Comparison of ENCODE assay signal across 8 cellular contexts in genomic region chr5:126778675-126779403, GRCh38. TPM values are rescaled to one million over a fixed set of nuclear protein-coding genes. Genes with fewer than 3 reads are reported as not detected.
DNase-seq lines count a peak whose midpoint lies in the region; ATAC-seq, FAIRE-seq and TF ChIP-seq lines count a peak whose summit lies in the region.

No MANE protein-coding gene starts in this region.

- WGBS in GM12878 (ENCODE audit: insufficient coverage, insufficient replicate concordance, low lambda C conversion rate, missing lambda C conversion rate) = 2% methylated on average over 17 of the region's 17 CpGs

- peak overlapping the region; percentile 88 for H3K4me2 ChIP-seq in GM12878 (ENCODE audit: control insufficient read depth, insufficient read depth)

- RAD21 ChIA-PET in GM12878 (lab: Charles Lee; ENCODE audit: unreplicated experiment) = interaction anchor here (0.9 to 9.6 kb wide), 28 partner anchors 8 to 250 kb away, joined by 3 to 306 read pairs (median 8); partner anchors contain the start of gene PHAX

- POLR2A ChIA-PET in GM12878 (lab: Charles Lee) = interaction anchor here (0.5 to 9.6 kb wide), 30 partner anchors 7 to 252 kb away, joined by 3 to 140 read pairs (median 6); partner anchors contain the start of gene MARCHF3

- peaks cover 4% of the 10 kb centered on the region; the same call in 1 of the 2 replicates for H4K20me1 ChIP-seq in GM12878 (ENCODE audit: control insufficient read depth, insufficient read depth)

- peaks cover 0 to 3% of the 10 kb centered on the region in 2 experiments; a peak in 1 of 4 replicates for H3K36me3 ChIP-seq in GM12878 (ENCODE audit: control insufficient read depth in 2 of 2, insufficient read depth in 2 of 2, low read length in 1 of 2)

- no TSS peak for BruUV-seq in GM12878 (replicated peaks; lab: Mats Ljungman, UMichigan)

- peak overlapping the region; percentile 96 for H3K27ac ChIP-seq in GM12878 (ENCODE audit: control insufficient read depth, insufficient read depth)

- no peak for TF ChIP-seq EP300 in GM12878 (IDR thresholded peaks at IDR 0.05; ENCODE audit: borderline replicate concordance in 1 of 2, control insufficient read depth in 1 of 2, low read depth in 2 of 2, low read length in 2 of 2)

- TF ChIP-seq RAD21 in GM12878 (IDR thresholded peaks at IDR 0.05; ENCODE audit: insufficient read depth, low read depth, low read length) = no peak

- peaks cover 67% of the 10 kb centered on the region for H3K79me2 ChIP-seq in GM12878 (ENCODE audit: control insufficient read depth, insufficient read depth, low read length)

- no peaks in the 10 kb centered on the region for H3K4me1 ChIP-seq in GM12878 (ENCODE audit: control insufficient read depth, insufficient read depth, low read length)

- H3K4me3 ChIP-seq in GM12878 = peak overlapping the region; percentile 96

- H3K9ac ChIP-seq in GM12878 (ENCODE audit: control insufficient read depth, insufficient read depth, low read length) = peak overlapping the region; percentile 98

- H3K27me3 ChIP-seq in GM12878 (replicated peaks in 1 of 2; ENCODE audit: control insufficient read depth in 2 of 2, insufficient read depth in 2 of 2, low read length in 1 of 2) = no peaks in the 10 kb centered on the region

- CTCF ChIA-PET in GM12878 (lab: Yijun Ruan, JAX) = interaction anchor here (0.9 to 10.4 kb wide), 25 partner anchors 7 to 193 kb away, joined by 3 to 445 read pairs (median 7); partner anchors contain the start of gene PHAX

- no peaks in the 10 kb centered on the region for H3K9me3 ChIP-seq in GM12878 (replicated peaks; ENCODE audit: control insufficient read depth, insufficient read depth, low read length)

- in situ Hi-C loops in GM12878 (cut with MboI) = loop anchor here (5.0 kb wide), 1 partner anchor 102 kb away; no protein-coding TSS in a partner anchor

- no peaks in the 10 kb centered on the region for H3K27me3 Mint-ChIP-seq in mesothelial cell of epicardium (ENCODE audit: low read depth)

- no peak for TF ChIP-seq POLR2A in GM12878 (IDR thresholded peaks at IDR 0.05; ENCODE audit: low read depth, low read length)

- SMC1A ChIA-PET in GM12878 (lab: Charles Lee; ENCODE audit: uncharacterized antibody, unreplicated experiment) = interaction anchor here (0.8 to 10.7 kb wide), 33 partner anchors 8 to 530 kb away, joined by 3 to 441 read pairs (median 4); no protein-coding TSS in a partner anchor

- peak overlapping the region; percentile 92 for H3K4me3 Mint-ChIP-seq in mesothelial cell of epicardium

- H2AFZ ChIP-seq in GM12878 (ENCODE audit: control insufficient read depth, low read depth, low read length) = peak overlapping the region; percentile 55

- peaks cover 4% of the 10 kb centered on the region for H3K36me3 Mint-ChIP-seq in mesothelial cell of epicardium

- DNase-seq in GM12878 (ENCODE audit: low read depth, low spot score) (no peak), mesothelial cell of epicardium (ENCODE audit: low spot score in 2 of 2, unreplicated experiment in 2 of 2) (no peak), ureter (ENCODE audit: low spot score) (no peak), iPS-NIHi11 (ENCODE audit: low spot score) (no peak), COLO668 (lab: John Stamatoyannopoulos, UW; ENCODE audit: unreplicated experiment) (no peak)

- ATAC-seq in GM18907 (IDR thresholded peaks at IDR 0.05; ENCODE audit: unreplicated experiment) (peak; percentile 10), HG03439 (IDR thresholded peaks at IDR 0.05; ENCODE audit: unreplicated experiment) (peak; percentile 12), GM12878 (peak; percentile 8), HG03460 (IDR thresholded peaks at IDR 0.05; ENCODE audit: unreplicated experiment) (no peak)

- no peak for FAIRE-seq in GM12878 (lab: Jason Lieb, UNC)

- TF ChIP-seq CTCF in GM12878 (IDR thresholded peaks at IDR 0.05 in 2 of 3, conservative IDR thresholded peaks at IDR 0.05 in 1 of 3; ENCODE audit: control insufficient read depth in 2 of 3, extremely low read depth in 1 of 3, insufficient read depth in 1 of 3, low read depth in 3 of 3, low read length in 3 of 3) (no peak), mesothelial cell of epicardium (IDR thresholded peaks at IDR 0.05; ENCODE audit: unreplicated experiment) (no peak)

- intact Hi-C loops in GM12878 (cut with micrococcal nuclease; ENCODE audit: unreplicated experiment) = loop anchor here (1.0 to 10.0 kb wide), 4 partner anchors 31 to 334 kb away; no protein-coding TSS in a partner anchor

- H3K9me3 Mint-ChIP-seq in mesothelial cell of epicardium = no peaks in the 10 kb centered on the region

- H3K4me1 Mint-ChIP-seq in mesothelial cell of epicardium = peaks cover 29% of the 10 kb centered on the region

- peak overlapping the region; percentile 85 for H3K27ac Mint-ChIP-seq in mesothelial cell of epicardium

TF ChIP-seq in GM12878, 131 proteins besides CTCF, POLR2A, EP300 and RAD21 (continues in another document):
- TF ChIP-seq IRF4 (IDR thresholded peaks at IDR 0.05; ENCODE audit: low read depth, low read length) = 0 out of 2 replicates have a peak, but pooled peaks have one; percentile 17
- TF ChIP-seq CBFB (IDR thresholded peaks at IDR 0.05; ENCODE audit: low read depth) = no peak
- TF ChIP-seq ZNF207 (IDR thresholded peaks at IDR 0.05; ENCODE audit: borderline replicate concordance) = no peak
- TF ChIP-seq SMAD5 (IDR thresholded peaks at IDR 0.05; ENCODE audit: low read depth) = no peak
- peak; percentile 33; the same call in 1 of the 2 replicates for TF ChIP-seq WRNIP1 (IDR thresholded peaks at IDR 0.05; ENCODE audit: borderline replicate concordance, low read depth, low read length)
- 0 out of 2 replicates have a peak, but pooled peaks have one; percentile 23 for TF ChIP-seq MXI1 (IDR thresholded peaks at IDR 0.05; ENCODE audit: low read depth, low read length)
- 0 out of 2 replicates have a peak, but pooled peaks have one; percentile 21 for TF ChIP-seq ATF2 (IDR thresholded peaks at IDR 0.05; ENCODE audit: low read length)
- TF ChIP-seq MLLT1 (IDR thresholded peaks at IDR 0.05) = 0 out of 2 replicates have a peak, but pooled peaks have one; percentile 20
- peak; percentile 17; the same call in 1 of the 2 replicates for TF ChIP-seq LARP7 (IDR thresholded peaks at IDR 0.05)
- peak; percentile 22; the same call in 1 of the 2 replicates for TF ChIP-seq SIN3A (IDR thresholded peaks at IDR 0.05; ENCODE audit: low read depth, low read length)
- 0 out of 2 replicates have a peak, but pooled peaks have one; percentile 14 for TF ChIP-seq YY1 (IDR thresholded peaks at IDR 0.05; ENCODE audit: low read depth, low read length)
- TF ChIP-seq RELB (IDR thresholded peaks at IDR 0.05; ENCODE audit: low read depth) = no peak

RNA-seq across cellular contexts. Expression of gene LMNB1, which starts 1.9 kb away (rescaled TPM):
- 67.3 and 80.0 TPM in 2 replicates for total RNA-seq in GM12878 (2013; cell fraction: nucleolus; rRNA removed)
- 116 and 123 TPM in 2 replicates for total RNA-seq in GM12878 (2014; rRNA removed)
- total RNA-seq in GM12878 (2014; rRNA removed; fragmentation: Illumina TruSeq; extraction: Trizol) = 150 and 152 TPM in 2 replicates
- 179 and 185 TPM in 2 replicates for total RNA-seq in GM12878 (2021)
- 48.5 TPM for polyA plus RNA-seq in GM12878 (2011; ENCODE audit: low read depth)
- polyA plus RNA-seq in GM12878 (2011; rRNA removed) = 69.2 and 99.2 TPM in 2 replicates
- polyA plus RNA-seq in GM12878 (2011; cell fraction: cytosol; rRNA removed) = 65.5 and 85.2 TPM in 2 replicates
- polyA plus RNA-seq in GM12878 (2011; cell fraction: nucleus; rRNA removed) = 44.1 and 80.2 TPM in 2 replicates
- 57.2 and 75.7 TPM in 2 replicates for polyA plus RNA-seq in GM12878 (2012)
- polyA plus RNA-seq in GM12878 (2014; fragmentation: Illumina TruSeq; extraction: Trizol) = 176 and 215 TPM in 2 replicates
- polyA plus RNA-seq in GM12878 (2014; fragmentation: Nextera tagmentation; extraction: Ambion mirVana) = 1 to 10 TPM; 7.0 to 7.1 TPM
- polyA plus RNA-seq in GM12878 (2014; rRNA removed) = 104 and 110 TPM in 2 replicates
- 10 to 100 TPM; 29.5 to 31.3 TPM for polyA plus RNA-seq in GM12878 (2016; fragmentation: Nextera tagmentation; extraction: Ambion mirVana)
- 34.5 and 57.8 TPM in 2 replicates for polyA minus RNA-seq in GM12878 (2011; rRNA and poly(A)+ RNA removed)
- 49.6 and 64.8 TPM in 2 replicates for polyA minus RNA-seq in GM12878 (2011; cell fraction: cytosol; rRNA and poly(A)+ RNA removed)
- 31.9 and 78.0 TPM in 2 replicates for polyA minus RNA-seq in GM12878 (2011; cell fraction: nucleus; rRNA and poly(A)+ RNA removed)
- 79.9 to 85.2 TPM (median 84.4 TPM) in 3 replicates for total RNA-seq in mesothelial cell of epicardium
- 7.3 TPM for total RNA-seq in ureter
